ENCODE assay signal across 8 cellular contexts in genomic region chr2:171160119-171160629, GRCh38. TPM values are rescaled to one million over a fixed set of nuclear protein-coding genes. Genes with fewer than 3 reads are reported as not detected.
DNase-seq lines count a peak whose midpoint lies in the region; ATAC-seq and TF ChIP-seq lines count a peak whose summit lies in the region.

No MANE protein-coding gene starts in this region.

- H3K9ac ChIP-seq in endodermal cell (ENCODE audit: extremely low read depth, low read length, poor library complexity, severe bottlenecking): peak overlapping the region; percentile 71

- peaks cover 3% of the 10 kb centered on the region for H3K36me3 Mint-ChIP-seq in activated CD8-positive, alpha-beta memory T cell treated with anti-CD3 and anti-CD28 coated beads, Interleukin-2, amount 10 ng/mL, durations not matched to agents 7 days and 5 days
- no peaks in the 10 kb centered on the region for H3K36me3 Mint-ChIP-seq in endodermal cell (ENCODE audit: low read depth)

- peaks cover 58% of the 10 kb centered on the region for H3K4me1 Mint-ChIP-seq in activated CD8-positive, alpha-beta memory T cell treated with anti-CD3 and anti-CD28 coated beads, Interleukin-2, amount 10 ng/mL, durations not matched to agents 7 days and 5 days
- H3K4me1 Mint-ChIP-seq in endodermal cell: peaks cover 33% of the 10 kb centered on the region

- CTCF ChIA-PET in activated CD8-positive, alpha-beta memory T cell treated with anti-CD3 and anti-CD28 coated beads, Interleukin-2, amount 10 ng/mL, durations not matched to agents 7 days and 5 days (lab: Charles Lee): interaction anchor here (1.3 to 5.4 kb wide), 4 partner anchors 12 to 256 kb away, joined by 3 to 33 read pairs (median 16); no protein-coding TSS in a partner anchor

- H3K4me3 ChIP-seq in endodermal cell (ENCODE audit: low read length): peak overlapping the region; percentile 95
- peak overlapping the region; percentile 73 for H3K4me3 ChIP-seq in mononuclear cell (ENCODE audit: low read length)

- ATAC-seq in HG03039 (IDR thresholded peaks at IDR 0.05; ENCODE audit: unreplicated experiment): peak; percentile 15
- peak; percentile 64 for ATAC-seq in activated CD8-positive, alpha-beta memory T cell treated with anti-CD3 and anti-CD28 coated beads, Interleukin-2, amount 10 ng/mL, durations not matched to agents 7 days and 5 days

- no peaks in the 10 kb centered on the region for H3K9me3 ChIP-seq in endodermal cell (ENCODE audit: control insufficient read depth, low read length)
- H3K9me3 ChIP-seq in mononuclear cell (ENCODE audit: low read depth, low read length): no peaks in the 10 kb centered on the region

- H3K4me1 ChIP-seq in endodermal cell (ENCODE audit: control insufficient read depth, insufficient read depth, low read length) (peaks cover 3% of the 10 kb centered on the region), mononuclear cell (ENCODE audit: insufficient read depth, low read length) (peaks cover 40% of the 10 kb centered on the region)

- no peak for TF ChIP-seq CTCF in endodermal cell (conservative IDR thresholded peaks at IDR 0.05)

- 0% methylated on average over 9 to 47 of the region's 50 CpGs for WGBS in endodermal cell (ENCODE audit: insufficient coverage in 1 of 2, insufficient read length in 1 of 2), 2 experiments

- DNase-seq in NCI-H2081 (lab: John Stamatoyannopoulos, UW) (peak; percentile 50 to 67), NCI-H2081 treated with DMSO at 0.1 percent for 48 hours (lab: John Stamatoyannopoulos, UW) (no peak), NCI-H460 (ENCODE audit: extremely low read depth, low read depth) (peak; percentile 41), endodermal cell (no peak)
- DNase-seq in activated CD8-positive, alpha-beta memory T cell treated with anti-CD3 and anti-CD28 coated beads, Interleukin-2, amount 10 ng/mL, durations not matched to agents 7 days and 5 days: peak; percentile 75
- peak; percentile 60 to 61 for DNase-seq in stimulated activated CD8-positive, alpha-beta memory T cell treated with anti-CD3 and anti-CD28 coated beads, Interleukin-15, amount 100 ng/mL, for 48 hours (ENCODE audit: low read depth in 2 of 2)

- H3K4me3 Mint-ChIP-seq in activated CD8-positive, alpha-beta memory T cell treated with anti-CD3 and anti-CD28 coated beads, Interleukin-2, amount 10 ng/mL, durations not matched to agents 7 days and 5 days: peak overlapping the region; percentile 91
- peak overlapping the region; percentile 98 for H3K4me3 Mint-ChIP-seq in endodermal cell

- H3K27ac ChIP-seq in endodermal cell (ENCODE audit: low read depth, low read length): peak overlapping the region; percentile 95

- no peaks in the 10 kb centered on the region for H3K9me3 Mint-ChIP-seq in activated CD8-positive, alpha-beta memory T cell treated with anti-CD3 and anti-CD28 coated beads, Interleukin-2, amount 10 ng/mL, durations not matched to agents 7 days and 5 days (ENCODE audit: low read depth)
- no peaks in the 10 kb centered on the region for H3K9me3 Mint-ChIP-seq in endodermal cell

- peak overlapping the region; percentile 91 for H3K27ac Mint-ChIP-seq in activated CD8-positive, alpha-beta memory T cell treated with anti-CD3 and anti-CD28 coated beads, Interleukin-2, amount 10 ng/mL, durations not matched to agents 7 days and 5 days
- H3K27ac Mint-ChIP-seq in endodermal cell: peak overlapping the region; percentile 96

- no peaks in the 10 kb centered on the region for H3K36me3 ChIP-seq in endodermal cell (ENCODE audit: control insufficient read depth, insufficient read depth, low read length)

- no peaks in the 10 kb centered on the region for H3K27me3 Mint-ChIP-seq in activated CD8-positive, alpha-beta memory T cell treated with anti-CD3 and anti-CD28 coated beads, Interleukin-2, amount 10 ng/mL, durations not matched to agents 7 days and 5 days
- H3K27me3 Mint-ChIP-seq in endodermal cell (ENCODE audit: insufficient read depth): no peaks in the 10 kb centered on the region

- no peaks in the 10 kb centered on the region for H3K27me3 ChIP-seq in endodermal cell (ENCODE audit: control insufficient read depth, insufficient read depth, low read length, poor library complexity, severe bottlenecking)
- H3K27me3 ChIP-seq in mononuclear cell (ENCODE audit: insufficient read depth, low read length): no peaks in the 10 kb centered on the region

RNA-seq across cellular contexts. Expression of gene TLK1, which starts 0.5 kb away (rescaled TPM):
- 14.4 and 18.1 TPM in 2 replicates for total RNA-seq in NCI-H460 (2014; rRNA removed; shearing (Covaris generic))
- polyA plus RNA-seq in NCI-H460 (2014; cell fraction: nucleus; rRNA removed): 11.4 and 13.6 TPM in 2 replicates
- 10 to 100 TPM; 81.3 to 83.2 TPM for total RNA-seq in activated CD8-positive, alpha-beta memory T cell treated with anti-CD3 and anti-CD28 coated beads, Interleukin-2, amount 10 ng/mL, durations not matched to agents 7 days and 5 days
- total RNA-seq in endodermal cell (10 to 100 TPM; 85.4 to 85.8 TPM), mononuclear cell (57.4 TPM)
- polyA plus RNA-seq in endodermal cell (2013, experiment 1 of 2): 35.0 TPM
- 32.3 TPM for polyA plus RNA-seq in endodermal cell (2013, experiment 2 of 2)

Comparison
In these comparisons a context has a peak if more than half of its experiments do, and no peak if none do; other contexts are left out.
1. DNase-seq: peak in NCI-H2081 (2 of 2), NCI-H460 (single experiment), activated CD8-positive, alpha-beta memory T cell treated with anti-CD3 and anti-CD28 coated beads, Interleukin-2, amount 10 ng/mL, durations not matched to agents 7 days and 5 days (single experiment) and stimulated activated CD8-positive, alpha-beta memory T cell treated with anti-CD3 and anti-CD28 coated beads, Interleukin-15, amount 100 ng/mL, for 48 hours (2 of 2); none in NCI-H2081 treated with DMSO at 0.1 percent for 48 hours (single experiment) and endodermal cell (single experiment).